1 cellular context compared by ENCODE assay signal in the genomic region with DNA sequence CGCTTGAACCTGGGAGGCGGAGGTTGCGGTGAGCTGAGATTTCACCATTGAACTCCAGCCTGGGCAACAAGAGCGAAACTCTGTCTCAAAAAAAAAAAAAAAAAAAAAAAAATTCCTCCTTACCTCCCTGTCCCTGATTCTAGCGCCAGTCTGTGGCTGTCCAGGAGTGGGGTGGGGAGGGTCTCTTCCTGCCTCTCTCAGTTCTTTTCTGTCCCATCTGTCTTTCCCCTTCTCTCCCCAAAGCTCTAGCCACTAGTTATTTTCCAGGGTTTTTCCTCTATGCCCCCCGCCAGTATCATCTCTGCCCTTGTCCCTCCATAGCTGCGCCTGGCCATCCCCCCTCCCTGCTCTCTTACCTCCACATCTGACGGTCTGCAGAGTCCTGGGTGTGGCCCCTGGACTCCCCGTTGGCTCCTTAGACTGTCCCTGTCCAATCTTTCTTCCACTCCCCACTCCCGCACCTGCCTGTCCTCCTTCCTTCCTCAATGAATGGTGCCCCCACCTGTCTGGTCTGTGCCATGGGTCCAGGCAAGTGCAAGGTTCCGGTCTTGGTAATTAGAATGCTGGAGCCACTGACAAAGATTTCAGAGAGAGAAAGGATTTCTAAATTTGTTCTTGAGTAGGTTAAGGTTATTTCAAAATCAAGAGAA.
TF ChIP-seq lines count a peak whose summit lies in the region.

No MANE protein-coding gene starts in this region.

TF ChIP-seq in GM23338, 12 proteins besides CTCF, POLR2A, EP300 and RAD21 (continued from another document):
- TF ChIP-seq ZNF331 (CRISPR knock-in tag; IDR thresholded peaks at IDR 0.05; ENCODE audit: low read depth) (no peak), ZNF114 (CRISPR knock-in tag; IDR thresholded peaks at IDR 0.05) (no peak), EZH2phosphoT487 (IDR thresholded peaks at IDR 0.05; ENCODE audit: unreplicated experiment) (no peak), STAT1 (IDR thresholded peaks at IDR 0.05; ENCODE audit: unreplicated experiment) (no peak), NANOG (IDR thresholded peaks at IDR 0.05; ENCODE audit: borderline replicate concordance) (no peak), POLR2AphosphoS5 (IDR thresholded peaks at IDR 0.05; ENCODE audit: low read depth) (no peak), JUNB (IDR thresholded peaks at IDR 0.05; ENCODE audit: unreplicated experiment) (no peak)
- TF ChIP-seq, protein P1, sequence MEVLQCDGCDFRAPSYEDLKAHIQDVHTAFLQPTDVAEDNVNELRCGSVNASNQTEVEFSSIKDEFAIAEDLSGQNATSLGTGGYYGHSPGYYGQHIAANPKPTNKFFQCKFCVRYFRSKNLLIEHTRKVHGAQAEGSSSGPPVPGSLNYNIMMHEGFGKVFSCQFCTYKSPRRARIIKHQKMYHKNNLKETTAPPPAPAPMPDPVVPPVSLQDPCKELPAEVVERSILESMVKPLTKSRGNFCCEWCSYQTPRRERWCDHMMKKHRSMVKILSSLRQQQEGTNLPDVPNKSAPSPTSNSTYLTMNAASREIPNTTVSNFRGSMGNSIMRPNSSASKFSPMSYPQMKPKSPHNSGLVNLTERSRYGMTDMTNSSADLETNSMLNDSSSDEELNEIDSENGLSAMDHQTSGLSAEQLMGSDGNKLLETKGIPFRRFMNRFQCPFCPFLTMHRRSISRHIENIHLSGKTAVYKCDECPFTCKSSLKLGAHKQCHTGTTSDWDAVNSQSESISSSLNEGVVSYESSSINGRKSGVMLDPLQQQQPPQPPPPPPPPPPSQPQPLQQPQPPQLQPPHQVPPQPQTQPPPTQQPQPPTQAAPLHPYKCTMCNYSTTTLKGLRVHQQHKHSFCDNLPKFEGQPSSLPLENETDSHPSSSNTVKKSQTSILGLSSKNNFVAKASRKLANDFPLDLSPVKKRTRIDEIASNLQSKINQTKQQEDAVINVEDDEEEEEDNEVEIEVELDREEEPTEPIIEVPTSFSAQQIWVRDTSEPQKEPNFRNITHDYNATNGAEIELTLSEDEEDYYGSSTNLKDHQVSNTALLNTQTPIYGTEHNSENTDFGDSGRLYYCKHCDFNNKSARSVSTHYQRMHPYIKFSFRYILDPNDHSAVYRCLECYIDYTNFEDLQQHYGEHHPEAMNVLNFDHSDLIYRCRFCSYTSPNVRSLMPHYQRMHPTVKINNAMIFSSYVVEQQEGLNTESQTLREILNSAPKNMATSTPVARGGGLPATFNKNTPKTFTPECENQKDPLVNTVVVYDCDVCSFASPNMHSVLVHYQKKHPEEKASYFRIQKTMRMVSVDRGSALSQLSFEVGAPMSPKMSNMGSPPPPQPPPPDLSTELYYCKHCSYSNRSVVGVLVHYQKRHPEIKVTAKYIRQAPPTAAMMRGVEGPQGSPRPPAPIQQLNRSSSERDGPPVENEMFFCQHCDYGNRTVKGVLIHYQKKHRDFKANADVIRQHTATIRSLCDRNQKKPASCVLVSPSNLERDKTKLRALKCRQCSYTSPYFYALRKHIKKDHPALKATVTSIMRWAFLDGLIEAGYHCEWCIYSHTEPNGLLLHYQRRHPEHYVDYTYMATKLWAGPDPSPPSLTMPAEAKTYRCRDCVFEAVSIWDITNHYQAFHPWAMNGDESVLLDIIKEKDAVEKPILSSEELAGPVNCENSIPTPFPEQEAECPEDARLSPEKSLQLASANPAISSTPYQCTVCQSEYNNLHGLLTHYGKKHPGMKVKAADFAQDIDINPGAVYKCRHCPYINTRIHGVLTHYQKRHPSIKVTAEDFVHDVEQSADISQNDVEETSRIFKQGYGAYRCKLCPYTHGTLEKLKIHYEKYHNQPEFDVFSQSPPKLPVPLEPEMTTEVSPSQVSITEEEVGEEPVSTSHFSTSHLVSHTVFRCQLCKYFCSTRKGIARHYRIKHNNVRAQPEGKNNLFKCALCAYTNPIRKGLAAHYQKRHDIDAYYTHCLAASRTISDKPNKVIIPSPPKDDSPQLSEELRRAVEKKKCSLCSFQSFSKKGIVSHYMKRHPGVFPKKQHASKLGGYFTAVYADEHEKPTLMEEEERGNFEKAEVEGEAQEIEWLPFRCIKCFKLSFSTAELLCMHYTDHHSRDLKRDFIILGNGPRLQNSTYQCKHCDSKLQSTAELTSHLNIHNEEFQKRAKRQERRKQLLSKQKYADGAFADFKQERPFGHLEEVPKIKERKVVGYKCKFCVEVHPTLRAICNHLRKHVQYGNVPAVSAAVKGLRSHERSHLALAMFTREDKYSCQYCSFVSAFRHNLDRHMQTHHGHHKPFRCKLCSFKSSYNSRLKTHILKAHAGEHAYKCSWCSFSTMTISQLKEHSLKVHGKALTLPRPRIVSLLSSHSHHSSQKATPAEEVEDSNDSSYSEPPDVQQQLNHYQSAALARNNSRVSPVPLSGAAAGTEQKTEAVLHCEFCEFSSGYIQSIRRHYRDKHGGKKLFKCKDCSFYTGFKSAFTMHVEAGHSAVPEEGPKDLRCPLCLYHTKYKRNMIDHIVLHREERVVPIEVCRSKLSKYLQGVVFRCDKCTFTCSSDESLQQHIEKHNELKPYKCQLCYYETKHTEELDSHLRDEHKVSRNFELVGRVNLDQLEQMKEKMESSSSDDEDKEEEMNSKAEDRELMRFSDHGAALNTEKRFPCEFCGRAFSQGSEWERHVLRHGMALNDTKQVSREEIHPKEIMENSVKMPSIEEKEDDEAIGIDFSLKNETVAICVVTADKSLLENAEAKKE (CRISPR knock-in tag; IDR thresholded peaks at IDR 0.05) = no peak
